1 cellular context compared by ENCODE assay signal in genomic region chr10:120850911-120851865, GRCh38.
TF ChIP-seq lines count a peak whose summit lies in the region.

A gene with protein sequence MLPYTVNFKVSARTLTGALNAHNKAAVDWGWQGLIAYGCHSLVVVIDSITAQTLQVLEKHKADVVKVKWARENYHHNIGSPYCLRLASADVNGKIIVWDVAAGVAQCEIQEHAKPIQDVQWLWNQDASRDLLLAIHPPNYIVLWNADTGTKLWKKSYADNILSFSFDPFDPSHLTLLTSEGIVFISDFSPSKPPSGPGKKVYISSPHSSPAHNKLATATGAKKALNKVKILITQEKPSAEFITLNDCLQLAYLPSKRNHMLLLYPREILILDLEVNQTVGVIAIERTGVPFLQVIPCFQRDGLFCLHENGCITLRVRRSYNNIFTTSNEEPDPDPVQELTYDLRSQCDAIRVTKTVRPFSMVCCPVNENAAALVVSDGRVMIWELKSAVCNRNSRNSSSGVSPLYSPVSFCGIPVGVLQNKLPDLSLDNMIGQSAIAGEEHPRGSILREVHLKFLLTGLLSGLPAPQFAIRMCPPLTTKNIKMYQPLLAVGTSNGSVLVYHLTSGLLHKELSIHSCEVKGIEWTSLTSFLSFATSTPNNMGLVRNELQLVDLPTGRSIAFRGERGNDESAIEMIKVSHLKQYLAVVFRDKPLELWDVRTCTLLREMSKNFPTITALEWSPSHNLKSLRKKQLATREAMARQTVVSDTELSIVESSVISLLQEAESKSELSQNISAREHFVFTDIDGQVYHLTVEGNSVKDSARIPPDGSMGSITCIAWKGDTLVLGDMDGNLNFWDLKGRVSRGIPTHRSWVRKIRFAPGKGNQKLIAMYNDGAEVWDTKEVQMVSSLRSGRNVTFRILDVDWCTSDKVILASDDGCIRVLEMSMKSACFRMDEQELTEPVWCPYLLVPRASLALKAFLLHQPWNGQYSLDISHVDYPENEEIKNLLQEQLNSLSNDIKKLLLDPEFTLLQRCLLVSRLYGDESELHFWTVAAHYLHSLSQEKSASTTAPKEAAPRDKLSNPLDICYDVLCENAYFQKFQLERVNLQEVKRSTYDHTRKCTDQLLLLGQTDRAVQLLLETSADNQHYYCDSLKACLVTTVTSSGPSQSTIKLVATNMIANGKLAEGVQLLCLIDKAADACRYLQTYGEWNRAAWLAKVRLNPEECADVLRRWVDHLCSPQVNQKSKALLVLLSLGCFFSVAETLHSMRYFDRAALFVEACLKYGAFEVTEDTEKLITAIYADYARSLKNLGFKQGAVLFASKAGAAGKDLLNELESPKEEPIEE (plus strand): TSS chr10:120851362. CDS start chr10:120851421, 59 bp downstream.

TF ChIP-seq in GM12878, 131 proteins besides CTCF, POLR2A, EP300 and RAD21 (continued from another document and continues in another):
- TF ChIP-seq, protein P1, sequence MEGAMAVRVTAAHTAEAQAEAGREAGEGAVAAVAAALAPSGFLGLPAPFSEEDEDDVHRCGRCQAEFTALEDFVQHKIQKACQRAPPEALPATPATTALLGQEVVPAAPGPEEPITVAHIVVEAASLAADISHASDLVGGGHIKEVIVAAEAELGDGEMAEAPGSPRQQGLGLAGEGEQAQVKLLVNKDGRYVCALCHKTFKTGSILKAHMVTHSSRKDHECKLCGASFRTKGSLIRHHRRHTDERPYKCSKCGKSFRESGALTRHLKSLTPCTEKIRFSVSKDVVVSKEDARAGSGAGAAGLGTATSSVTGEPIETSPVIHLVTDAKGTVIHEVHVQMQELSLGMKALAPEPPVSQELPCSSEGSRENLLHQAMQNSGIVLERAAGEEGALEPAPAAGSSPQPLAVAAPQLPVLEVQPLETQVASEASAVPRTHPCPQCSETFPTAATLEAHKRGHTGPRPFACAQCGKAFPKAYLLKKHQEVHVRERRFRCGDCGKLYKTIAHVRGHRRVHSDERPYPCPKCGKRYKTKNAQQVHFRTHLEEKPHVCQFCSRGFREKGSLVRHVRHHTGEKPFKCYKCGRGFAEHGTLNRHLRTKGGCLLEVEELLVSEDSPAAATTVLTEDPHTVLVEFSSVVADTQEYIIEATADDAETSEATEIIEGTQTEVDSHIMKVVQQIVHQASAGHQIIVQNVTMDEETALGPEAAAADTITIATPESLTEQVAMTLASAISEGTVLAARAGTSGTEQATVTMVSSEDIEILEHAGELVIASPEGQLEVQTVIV (IDR thresholded peaks at IDR 0.05; ENCODE audit: borderline replicate concordance, partially characterized antibody): peak; percentile 74
- no peak for TF ChIP-seq RBBP5 (conservative IDR thresholded peaks at IDR 0.05)
- no peak; the same call in 1 of the 2 replicates for TF ChIP-seq RCOR1 (conservative IDR thresholded peaks at IDR 0.05; ENCODE audit: low read depth, low read length)
- no peak for TF ChIP-seq HDAC6 (IDR thresholded peaks at IDR 0.05; ENCODE audit: unreplicated experiment)
- TF ChIP-seq POU2F2 (IDR thresholded peaks at IDR 0.05; ENCODE audit: borderline replicate concordance, low read depth, low read length): peak; percentile 97
- TF ChIP-seq NRF1 (conservative IDR thresholded peaks at IDR 0.05; ENCODE audit: low read depth, low read length): no peak
- TF ChIP-seq SMAD5 (IDR thresholded peaks at IDR 0.05; ENCODE audit: low read depth): peak; percentile 65; the same call in 1 of the 2 replicates
- TF ChIP-seq, protein P2, sequence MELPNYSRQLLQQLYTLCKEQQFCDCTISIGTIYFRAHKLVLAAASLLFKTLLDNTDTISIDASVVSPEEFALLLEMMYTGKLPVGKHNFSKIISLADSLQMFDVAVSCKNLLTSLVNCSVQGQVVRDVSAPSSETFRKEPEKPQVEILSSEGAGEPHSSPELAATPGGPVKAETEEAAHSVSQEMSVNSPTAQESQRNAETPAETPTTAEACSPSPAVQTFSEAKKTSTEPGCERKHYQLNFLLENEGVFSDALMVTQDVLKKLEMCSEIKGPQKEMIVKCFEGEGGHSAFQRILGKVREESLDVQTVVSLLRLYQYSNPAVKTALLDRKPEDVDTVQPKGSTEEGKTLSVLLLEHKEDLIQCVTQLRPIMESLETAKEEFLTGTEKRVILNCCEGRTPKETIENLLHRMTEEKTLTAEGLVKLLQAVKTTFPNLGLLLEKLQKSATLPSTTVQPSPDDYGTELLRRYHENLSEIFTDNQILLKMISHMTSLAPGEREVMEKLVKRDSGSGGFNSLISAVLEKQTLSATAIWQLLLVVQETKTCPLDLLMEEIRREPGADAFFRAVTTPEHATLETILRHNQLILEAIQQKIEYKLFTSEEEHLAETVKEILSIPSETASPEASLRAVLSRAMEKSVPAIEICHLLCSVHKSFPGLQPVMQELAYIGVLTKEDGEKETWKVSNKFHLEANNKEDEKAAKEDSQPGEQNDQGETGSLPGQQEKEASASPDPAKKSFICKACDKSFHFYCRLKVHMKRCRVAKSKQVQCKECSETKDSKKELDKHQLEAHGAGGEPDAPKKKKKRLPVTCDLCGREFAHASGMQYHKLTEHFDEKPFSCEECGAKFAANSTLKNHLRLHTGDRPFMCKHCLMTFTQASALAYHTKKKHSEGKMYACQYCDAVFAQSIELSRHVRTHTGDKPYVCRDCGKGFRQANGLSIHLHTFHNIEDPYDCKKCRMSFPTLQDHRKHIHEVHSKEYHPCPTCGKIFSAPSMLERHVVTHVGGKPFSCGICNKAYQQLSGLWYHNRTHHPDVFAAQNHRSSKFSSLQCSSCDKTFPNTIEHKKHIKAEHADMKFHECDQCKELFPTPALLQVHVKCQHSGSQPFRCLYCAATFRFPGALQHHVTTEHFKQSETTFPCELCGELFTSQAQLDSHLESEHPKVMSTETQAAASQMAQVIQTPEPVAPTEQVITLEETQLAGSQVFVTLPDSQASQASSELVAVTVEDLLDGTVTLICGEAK (IDR thresholded peaks at IDR 0.05; ENCODE audit: borderline replicate concordance): peak; percentile 98
- TF ChIP-seq CUX1 (IDR thresholded peaks at IDR 0.05; ENCODE audit: insufficient replicate concordance, low read depth, low read length): no peak
- no peak for TF ChIP-seq SMAD1 (IDR thresholded peaks at IDR 0.05; ENCODE audit: low read depth, partially characterized antibody)
- peak; percentile 95 for TF ChIP-seq NR2C1 (IDR thresholded peaks at IDR 0.05)
- TF ChIP-seq, protein P3, sequence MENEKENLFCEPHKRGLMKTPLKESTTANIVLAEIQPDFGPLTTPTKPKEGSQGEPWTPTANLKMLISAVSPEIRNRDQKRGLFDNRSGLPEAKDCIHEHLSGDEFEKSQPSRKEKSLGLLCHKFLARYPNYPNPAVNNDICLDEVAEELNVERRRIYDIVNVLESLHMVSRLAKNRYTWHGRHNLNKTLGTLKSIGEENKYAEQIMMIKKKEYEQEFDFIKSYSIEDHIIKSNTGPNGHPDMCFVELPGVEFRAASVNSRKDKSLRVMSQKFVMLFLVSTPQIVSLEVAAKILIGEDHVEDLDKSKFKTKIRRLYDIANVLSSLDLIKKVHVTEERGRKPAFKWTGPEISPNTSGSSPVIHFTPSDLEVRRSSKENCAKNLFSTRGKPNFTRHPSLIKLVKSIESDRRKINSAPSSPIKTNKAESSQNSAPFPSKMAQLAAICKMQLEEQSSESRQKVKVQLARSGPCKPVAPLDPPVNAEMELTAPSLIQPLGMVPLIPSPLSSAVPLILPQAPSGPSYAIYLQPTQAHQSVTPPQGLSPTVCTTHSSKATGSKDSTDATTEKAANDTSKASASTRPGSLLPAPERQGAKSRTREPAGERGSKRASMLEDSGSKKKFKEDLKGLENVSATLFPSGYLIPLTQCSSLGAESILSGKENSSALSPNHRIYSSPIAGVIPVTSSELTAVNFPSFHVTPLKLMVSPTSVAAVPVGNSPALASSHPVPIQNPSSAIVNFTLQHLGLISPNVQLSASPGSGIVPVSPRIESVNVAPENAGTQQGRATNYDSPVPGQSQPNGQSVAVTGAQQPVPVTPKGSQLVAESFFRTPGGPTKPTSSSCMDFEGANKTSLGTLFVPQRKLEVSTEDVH (IDR thresholded peaks at IDR 0.05; ENCODE audit: low read depth, partially characterized antibody): peak; percentile 78
- TF ChIP-seq HDAC2 (IDR thresholded peaks at IDR 0.05): no peak
- peak; percentile 96 for TF ChIP-seq KLF5 (IDR thresholded peaks at IDR 0.05; ENCODE audit: partially characterized antibody)
- no peak for TF ChIP-seq MAX (IDR thresholded peaks at IDR 0.05; ENCODE audit: low read depth, low read length)
- no peak for TF ChIP-seq KDM1A (IDR thresholded peaks at IDR 0.05; ENCODE audit: borderline replicate concordance)
- TF ChIP-seq, protein P4, sequence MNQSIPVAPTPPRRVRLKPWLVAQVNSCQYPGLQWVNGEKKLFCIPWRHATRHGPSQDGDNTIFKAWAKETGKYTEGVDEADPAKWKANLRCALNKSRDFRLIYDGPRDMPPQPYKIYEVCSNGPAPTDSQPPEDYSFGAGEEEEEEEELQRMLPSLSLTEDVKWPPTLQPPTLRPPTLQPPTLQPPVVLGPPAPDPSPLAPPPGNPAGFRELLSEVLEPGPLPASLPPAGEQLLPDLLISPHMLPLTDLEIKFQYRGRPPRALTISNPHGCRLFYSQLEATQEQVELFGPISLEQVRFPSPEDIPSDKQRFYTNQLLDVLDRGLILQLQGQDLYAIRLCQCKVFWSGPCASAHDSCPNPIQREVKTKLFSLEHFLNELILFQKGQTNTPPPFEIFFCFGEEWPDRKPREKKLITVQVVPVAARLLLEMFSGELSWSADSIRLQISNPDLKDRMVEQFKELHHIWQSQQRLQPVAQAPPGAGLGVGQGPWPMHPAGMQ (IDR thresholded peaks at IDR 0.05; ENCODE audit: borderline replicate concordance): no peak
- TF ChIP-seq ZNF687 (IDR thresholded peaks at IDR 0.05): peak; percentile 70; the same call in 1 of the 2 replicates
- no peak for TF ChIP-seq SUPT20H (IDR thresholded peaks at IDR 0.05; ENCODE audit: borderline replicate concordance, control insufficient read depth, low read depth, low read length)
- peak; percentile 85 to 88 for TF ChIP-seq IKZF2 (IDR thresholded peaks at IDR 0.05)
- TF ChIP-seq LARP7 (IDR thresholded peaks at IDR 0.05): peak; percentile 90
- TF ChIP-seq POLR2AphosphoS2 (IDR thresholded peaks at IDR 0.05; ENCODE audit: low read depth, low read length): peak; percentile 96
- TF ChIP-seq, protein P5, sequence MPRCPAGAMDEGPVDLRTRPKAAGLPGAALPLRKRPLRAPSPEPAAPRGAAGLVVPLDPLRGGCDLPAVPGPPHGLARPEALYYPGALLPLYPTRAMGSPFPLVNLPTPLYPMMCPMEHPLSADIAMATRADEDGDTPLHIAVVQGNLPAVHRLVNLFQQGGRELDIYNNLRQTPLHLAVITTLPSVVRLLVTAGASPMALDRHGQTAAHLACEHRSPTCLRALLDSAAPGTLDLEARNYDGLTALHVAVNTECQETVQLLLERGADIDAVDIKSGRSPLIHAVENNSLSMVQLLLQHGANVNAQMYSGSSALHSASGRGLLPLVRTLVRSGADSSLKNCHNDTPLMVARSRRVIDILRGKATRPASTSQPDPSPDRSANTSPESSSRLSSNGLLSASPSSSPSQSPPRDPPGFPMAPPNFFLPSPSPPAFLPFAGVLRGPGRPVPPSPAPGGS (IDR thresholded peaks at IDR 0.05; ENCODE audit: borderline replicate concordance, insufficient read depth, low read depth, low read length, poor library complexity, severe bottlenecking): peak; percentile 28
